In the genomic region with DNA sequence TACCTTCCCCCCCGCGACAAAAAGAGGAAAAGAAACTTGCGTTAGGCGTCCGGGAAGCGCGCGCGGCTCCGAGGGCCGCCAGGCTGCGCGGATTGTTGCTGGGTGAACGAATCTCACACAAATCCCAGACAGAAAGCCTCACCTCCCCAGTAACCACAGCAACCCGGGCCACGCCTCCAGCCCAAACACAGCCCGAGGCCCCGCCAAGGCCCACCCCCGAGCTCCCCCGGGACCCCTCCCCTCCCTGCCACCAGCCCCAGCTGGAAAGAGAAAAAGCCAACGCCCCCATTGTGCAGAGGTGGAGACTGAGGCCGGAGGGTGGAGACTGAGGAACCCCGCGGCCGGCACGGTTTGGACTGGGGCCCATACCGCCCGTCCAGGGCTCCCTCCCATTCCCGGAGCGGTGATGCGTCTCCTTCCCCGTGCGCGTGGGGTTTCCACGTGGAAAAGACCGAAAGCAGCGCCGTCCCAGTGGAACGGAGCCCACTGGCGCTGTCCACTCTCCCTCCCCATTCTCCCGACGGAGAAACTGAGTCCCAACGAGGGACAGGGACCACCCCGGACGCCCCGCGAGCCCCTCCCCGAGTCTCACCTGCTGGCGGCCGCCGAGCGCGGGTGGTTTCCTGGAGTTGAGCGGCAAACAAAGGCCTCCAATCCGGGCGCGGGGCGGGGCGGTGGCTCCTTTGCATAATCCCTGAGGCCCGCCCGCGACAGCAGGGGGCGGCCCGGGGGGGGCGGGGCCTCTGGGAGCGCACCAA, we compare ENCODE assay signal across 8 cellular contexts. TPM values are rescaled to one million over a fixed set of nuclear protein-coding genes. Genes with fewer than 3 reads are reported as not detected.
DNase-seq lines count a peak whose midpoint lies in the region; ATAC-seq and TF ChIP-seq lines count a peak whose summit lies in the region.

No MANE protein-coding gene starts in this region.

- H3K27me3 Mint-ChIP-seq in activated naive CD4-positive, alpha-beta T cell treated with anti-CD3 and anti-CD28 coated beads, Interleukin-2, amount 10 ng/mL, durations not matched to agents 7 days and 5 days: peaks cover 16% of the 10 kb centered on the region

- peak overlapping the region; percentile 75 for H3K4me3 ChIP-seq in HAP-1

- peak overlapping the region; percentile 90 for H3K27ac Mint-ChIP-seq in activated naive CD4-positive, alpha-beta T cell treated with anti-CD3 and anti-CD28 coated beads, Interleukin-2, amount 10 ng/mL, durations not matched to agents 7 days and 5 days

- ATAC-seq in omental fat pad (ENCODE audit: low FRiP score): peak; percentile 85

- no peaks in the 10 kb centered on the region for H3K9me3 ChIP-seq in HAP-1

- no peaks in the 10 kb centered on the region for H3K9me3 Mint-ChIP-seq in activated naive CD4-positive, alpha-beta T cell treated with anti-CD3 and anti-CD28 coated beads, Interleukin-2, amount 10 ng/mL, durations not matched to agents 7 days and 5 days

- H3K27ac ChIP-seq in temporal lobe (ENCODE audit: low read depth, low read length): peak overlapping the region; percentile 45

- peak overlapping the region; percentile 89 for H3K4me3 Mint-ChIP-seq in activated naive CD4-positive, alpha-beta T cell treated with anti-CD3 and anti-CD28 coated beads, Interleukin-2, amount 10 ng/mL, durations not matched to agents 7 days and 5 days

- no peaks in the 10 kb centered on the region for H3K36me3 ChIP-seq in HAP-1 (replicated peaks)

- H3K36me3 Mint-ChIP-seq in activated naive CD4-positive, alpha-beta T cell treated with anti-CD3 and anti-CD28 coated beads, Interleukin-2, amount 10 ng/mL, durations not matched to agents 7 days and 5 days: peaks cover 20% of the 10 kb centered on the region

- H3K27me3 ChIP-seq in HAP-1 (ENCODE audit: low read depth): no peaks in the 10 kb centered on the region

- peak; percentile 87 for DNase-seq in GDM1 (lab: John Stamatoyannopoulos, UW)
- peak; percentile 90 to 98 for DNase-seq in HAP-1 (ENCODE audit: low spot score in 2 of 2)
- peak; percentile 93 for DNase-seq in M059J (ENCODE audit: low read depth)
- peak; percentile 92 for DNase-seq in SK-MEL-5 (ENCODE audit: low read depth, low spot score)
- DNase-seq in activated naive CD4-positive, alpha-beta T cell treated with anti-CD3 and anti-CD28 coated beads, Interleukin-2, amount 10 ng/mL, durations not matched to agents 7 days and 5 days: peak; percentile 98
- peak; percentile 12 for DNase-seq in glomerular endothelial cell (ENCODE audit: extremely low read depth, low read depth, low spot score)
- peak; percentile 96 for DNase-seq in omental fat pad (ENCODE audit: low spot score)

- H3K4me1 Mint-ChIP-seq in activated naive CD4-positive, alpha-beta T cell treated with anti-CD3 and anti-CD28 coated beads, Interleukin-2, amount 10 ng/mL, durations not matched to agents 7 days and 5 days: peaks cover 51% of the 10 kb centered on the region

- no peak for TF ChIP-seq CTCF in omental fat pad (IDR thresholded peaks at IDR 0.05)

- in situ Hi-C loops in HAP-1 (cut with MboI; ENCODE audit: low sequenced_read_pairs) (no loop called here), SK-MEL-5 (cut with HindIII; ENCODE audit: low pct_unique_long_range_greater_than_20kb, low sequenced_read_pairs) (no loop called here)

- peaks cover 6% of the 10 kb centered on the region for H3K4me1 ChIP-seq in HAP-1

- CTCF ChIA-PET in activated naive CD4-positive, alpha-beta T cell treated with anti-CD3 and anti-CD28 coated beads, Interleukin-2, amount 10 ng/mL, durations not matched to agents 7 days and 5 days (lab: Charles Lee): interaction anchor here (1.2 to 4.0 kb wide), 4 partner anchors 13 to 255 kb away, joined by 3 to 17 read pairs (median 9); no protein-coding TSS in a partner anchor

RNA-seq across cellular contexts. Expression of a gene that starts 10.2 kb away (rescaled TPM):
- total RNA-seq in M059J (2014; rRNA removed; shearing (Covaris generic)): 1.6 and 3.2 TPM in 2 replicates
- 5.5 and 6.0 TPM in 2 replicates for total RNA-seq in SK-MEL-5 (2014; rRNA removed; shearing (Covaris generic))
- 24.1 and 27.8 TPM in 2 replicates for polyA plus RNA-seq in SK-MEL-5 (2015; cell fraction: cytosol; rRNA removed)
- 22.0 and 33.7 TPM in 2 replicates for polyA plus RNA-seq in SK-MEL-5 (2015; cell fraction: nucleus; rRNA removed)
- total RNA-seq in glomerular endothelial cell (28.0 and 31.4 TPM in 2 replicates), omental fat pad (10 to 100 TPM; 22.6 to 86.1 (median 71.5) TPM), temporal lobe (4.7 TPM)

Comparison
In these comparisons a context has a peak if more than half of its experiments do, and no peak if none do; other contexts are left out.
1. Peak in every context shown above with its lines: DNase-seq, ATAC-seq, H3K4me3 ChIP-seq and H3K27ac ChIP-seq.
2. DNase-seq: peak in every context shown above with its lines; median percentile 98 in activated naive CD4-positive, alpha-beta T cell treated with anti-CD3 and anti-CD28 coated beads, Interleukin-2, amount 10 ng/mL, durations not matched to agents 7 days and 5 days; 96 in omental fat pad; 94 in HAP-1; 93 in M059J; 92 in SK-MEL-5; 87 in GDM1; 12 in glomerular endothelial cell.